Comparison of ENCODE assay signal across 16 cellular contexts in the genomic region with DNA sequence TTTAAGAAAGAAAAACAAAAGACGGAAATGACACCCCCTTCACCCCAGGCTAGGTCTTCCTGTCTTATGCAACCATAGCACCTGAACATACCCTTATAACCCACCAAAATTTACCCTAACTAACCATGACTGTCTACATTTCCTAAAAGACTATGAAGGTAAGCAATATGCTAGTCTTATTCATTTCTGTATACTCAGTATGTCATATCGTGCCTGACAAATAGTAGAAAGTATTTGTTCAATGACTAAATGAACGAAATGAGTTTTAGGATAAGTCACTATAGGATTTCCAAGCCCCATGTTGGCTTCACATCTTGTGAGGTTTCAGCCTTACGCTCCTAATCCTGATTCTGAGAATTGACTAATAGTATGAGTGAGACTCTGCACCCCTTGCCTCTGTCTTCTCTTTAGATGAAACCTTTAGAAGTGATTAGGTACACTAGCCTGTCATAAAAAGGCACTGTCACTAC. TPM values are rescaled to one million over a fixed set of nuclear protein-coding genes. Genes with fewer than 3 reads are reported as not detected.
DNase-seq lines count a peak whose midpoint lies in the region; ATAC-seq and TF ChIP-seq lines count a peak whose summit lies in the region.
"Had no signal": no experiment of that assay in that cellular context is flagged by ENCODE, and none has a peak within 500 bp of the region (broad histone marks: within the 10 kb centered on the region; RNA-seq: fewer than 3 reads in every experiment).

No MANE protein-coding gene starts in this region.

- no peak for DNase-seq in activated T-cell treated with anti-CD3 and anti-CD28 coated beads, Interleukin-2, amount 50 U/mL, for 4 hours
- no peak for DNase-seq in activated T-cell treated with anti-CD3 and anti-CD28 coated beads for 4 hours
- DNase-seq in activated CD4-positive, alpha-beta memory T cell treated with anti-CD3 and anti-CD28 coated beads, Interleukin-2, amount 10 ng/mL, durations not matched to agents 7 days and 5 days, result no peak
- DNase-seq in naive thymus-derived CD8-positive, alpha-beta T cell, result no peak
- DNase-seq in Calu3, result no peak
- no peak for DNase-seq in heart right ventricle
- no peak for DNase-seq in SIG-M5 (lab: John Stamatoyannopoulos, UW)
- DNase-seq: ACHN; activated CD4-positive, alpha-beta T cell treated with anti-CD3 and anti-CD28 coated beads, Interleukin-2, amount 50 U/mL, for 1 hour; endodermal cell; left cardiac atrium; NCI-H1417; SHP77; sigmoid colon; T-helper 9 cell had no signal

- peaks cover 0 to 91% (median 49%) of the 10 kb centered on the region in 9 donors for H3K36me3 ChIP-seq in heart right ventricle

- no peaks in the 10 kb centered on the region for H3K9me3 Mint-ChIP-seq in activated T-cell treated with anti-CD3 and anti-CD28 coated beads, Interleukin-2, amount 50 U/mL, for 4 hours
- H3K9me3 Mint-ChIP-seq in activated CD4-positive, alpha-beta memory T cell treated with anti-CD3 and anti-CD28 coated beads, Interleukin-2, amount 10 ng/mL, durations not matched to agents 7 days and 5 days, result no peaks in the 10 kb centered on the region
- H3K9me3 Mint-ChIP-seq in naive thymus-derived CD8-positive, alpha-beta T cell, result no peaks in the 10 kb centered on the region
- H3K9me3 Mint-ChIP-seq in Calu3 (ENCODE audit: low read depth, unreplicated experiment), result no peaks in the 10 kb centered on the region
- H3K9me3 Mint-ChIP-seq: endodermal cell had no signal

- H3K27me3 Mint-ChIP-seq in activated T-cell treated with anti-CD3 and anti-CD28 coated beads, Interleukin-2, amount 50 U/mL, for 4 hours (ENCODE audit: low read depth), result no peaks in the 10 kb centered on the region
- no peaks in the 10 kb centered on the region for H3K27me3 Mint-ChIP-seq in activated CD4-positive, alpha-beta memory T cell treated with anti-CD3 and anti-CD28 coated beads, Interleukin-2, amount 10 ng/mL, durations not matched to agents 7 days and 5 days
- no peaks in the 10 kb centered on the region for H3K27me3 Mint-ChIP-seq in naive thymus-derived CD8-positive, alpha-beta T cell
- H3K27me3 Mint-ChIP-seq in Calu3 (ENCODE audit: unreplicated experiment), result no peaks in the 10 kb centered on the region

- CTCF ChIA-PET in activated CD4-positive, alpha-beta memory T cell treated with anti-CD3 and anti-CD28 coated beads, Interleukin-2, amount 10 ng/mL, durations not matched to agents 7 days and 5 days (lab: Charles Lee), result interaction anchor here (0.8 to 0.9 kb wide), 2 partner anchors 17 to 31 kb away, joined by 3 read pairs; partner anchors contain the start of genes KARS1 and TERF2IP
- CTCF ChIA-PET in Calu3 (lab: Charles Lee), result no interaction called here

- peaks cover 51% of the 10 kb centered on the region for H3K36me3 Mint-ChIP-seq in activated T-cell treated with anti-CD3 and anti-CD28 coated beads, Interleukin-2, amount 50 U/mL, for 4 hours (ENCODE audit: insufficient read depth)
- peaks cover 66% of the 10 kb centered on the region for H3K36me3 Mint-ChIP-seq in activated CD4-positive, alpha-beta memory T cell treated with anti-CD3 and anti-CD28 coated beads, Interleukin-2, amount 10 ng/mL, durations not matched to agents 7 days and 5 days (ENCODE audit: low read depth)
- H3K36me3 Mint-ChIP-seq in naive thymus-derived CD8-positive, alpha-beta T cell, result peaks cover 4 to 86% (median 32%) of the 10 kb centered on the region in 3 donors
- peaks cover 64% of the 10 kb centered on the region for H3K36me3 Mint-ChIP-seq in Calu3 (ENCODE audit: insufficient read depth, unreplicated experiment)

- no peak overlapping the region for H3K4me3 ChIP-seq in heart right ventricle
- H3K4me3 ChIP-seq: sigmoid colon had no signal

- BruUV-seq in Calu3 (replicated peaks; lab: Mats Ljungman, UMichigan), result no TSS peak

- H3K4me3 Mint-ChIP-seq in activated T-cell treated with anti-CD3 and anti-CD28 coated beads, Interleukin-2, amount 50 U/mL, for 4 hours, result peak overlapping the region; percentile 6
- H3K4me3 Mint-ChIP-seq in activated CD4-positive, alpha-beta memory T cell treated with anti-CD3 and anti-CD28 coated beads, Interleukin-2, amount 10 ng/mL, durations not matched to agents 7 days and 5 days, result peak overlapping the region; percentile 26
- H3K4me3 Mint-ChIP-seq in naive thymus-derived CD8-positive, alpha-beta T cell, result peak overlapping the region in 5 of 10 donors; percentile 4 to 62 (median 18)
- H3K4me3 Mint-ChIP-seq in Calu3 (ENCODE audit: low read depth, unreplicated experiment), result no peak overlapping the region
- H3K4me3 Mint-ChIP-seq: endodermal cell had no signal

- no peaks in the 10 kb centered on the region for H3K27me3 ChIP-seq in heart right ventricle
- H3K27me3 ChIP-seq: sigmoid colon had no signal

- peak overlapping the region; percentile 89 for H3K27ac Mint-ChIP-seq in activated CD4-positive, alpha-beta memory T cell treated with anti-CD3 and anti-CD28 coated beads, Interleukin-2, amount 10 ng/mL, durations not matched to agents 7 days and 5 days
- H3K27ac Mint-ChIP-seq in naive thymus-derived CD8-positive, alpha-beta T cell, result peak overlapping the region in 8 of 10 donors; percentile 14 to 87 (median 83)
- H3K27ac Mint-ChIP-seq in Calu3 (ENCODE audit: unreplicated experiment), result no peak overlapping the region
- H3K27ac Mint-ChIP-seq: endodermal cell had no signal

- TF ChIP-seq CTCF in Calu3 (IDR thresholded peaks at IDR 0.05; ENCODE audit: unreplicated experiment), result no peak
- TF ChIP-seq CTCF in heart right ventricle (IDR thresholded peaks at IDR 0.05), result no peak

- H3K4me1 ChIP-seq in heart right ventricle, result peaks cover 0 to 19% (median 12%) of the 10 kb centered on the region in 9 donors

- WGBS in heart right ventricle, 2 donors, result 94 to 96% methylated on average over 4 of the region's 4 CpGs

- peak; percentile 85 for ATAC-seq in activated T-cell treated with anti-CD3 and anti-CD28 coated beads, Interleukin-2, amount 50 U/mL, for 4 hours
- ATAC-seq in HG02571 (IDR thresholded peaks at IDR 0.05; ENCODE audit: unreplicated experiment) (peak; percentile 52), heart right ventricle (no peak)
- ATAC-seq in naive thymus-derived CD8-positive, alpha-beta T cell, result peak in 1 of 2 donors; percentile 37
- ATAC-seq: left cardiac atrium had no signal

- H3K9me3 ChIP-seq in heart right ventricle, result no peaks in the 10 kb centered on the region
- H3K9me3 ChIP-seq: sigmoid colon had no signal

- peak overlapping the region in 1 of 10 donors; percentile 58 for H3K27ac ChIP-seq in heart right ventricle
- H3K27ac ChIP-seq: sigmoid colon had no signal

- POLR2A ChIA-PET in activated CD4-positive, alpha-beta memory T cell treated with anti-CD3 and anti-CD28 coated beads, Interleukin-2, amount 10 ng/mL, durations not matched to agents 7 days and 5 days (lab: Charles Lee), result interaction anchor here (1.1 kb wide), 2 partner anchors 31 to 32 kb away, joined by 4 to 6 read pairs; partner anchors contain the start of genes KARS1 and TERF2IP
- POLR2A ChIA-PET in naive thymus-derived CD8-positive, alpha-beta T cell (lab: Charles Lee), result interaction anchor here (1.0 kb wide), 1 partner anchor 32 kb away, joined by 5 read pairs; no protein-coding TSS in a partner anchor

- peaks cover 47% of the 10 kb centered on the region for H3K4me1 Mint-ChIP-seq in activated T-cell treated with anti-CD3 and anti-CD28 coated beads, Interleukin-2, amount 50 U/mL, for 4 hours (ENCODE audit: low read depth)
- peaks cover 53% of the 10 kb centered on the region for H3K4me1 Mint-ChIP-seq in activated CD4-positive, alpha-beta memory T cell treated with anti-CD3 and anti-CD28 coated beads, Interleukin-2, amount 10 ng/mL, durations not matched to agents 7 days and 5 days
- peaks cover 14 to 41% (median 28%) of the 10 kb centered on the region in 4 donors for H3K4me1 Mint-ChIP-seq in naive thymus-derived CD8-positive, alpha-beta T cell
- H3K4me1 Mint-ChIP-seq in Calu3 (ENCODE audit: low read depth, unreplicated experiment), result no peaks in the 10 kb centered on the region
- H3K4me1 Mint-ChIP-seq: endodermal cell had no signal

- intact Hi-C loops in Calu3 (cut with micrococcal nuclease; ENCODE audit: unreplicated experiment), result loop anchor here (5.0 kb wide), 1 partner anchor 49 kb away; the partner anchor contains the start of gene GABARAPL2
- intact Hi-C loops in heart right ventricle (cut with DNase I), result loop anchor here in 1 of 10 donors (10.0 kb wide), 1 partner anchor 102 kb away; no protein-coding TSS in a partner anchor

RNA-seq across cellular contexts. Expression of gene ADAT1, which starts 6.5 kb away (rescaled TPM):
- 10 to 100 TPM; 39.1 to 47.1 (median 40.1) TPM for total RNA-seq in activated T-cell treated with anti-CD3 and anti-CD28 coated beads, Interleukin-2, amount 50 U/mL, for 4 hours
- 10 to 100 TPM; 50.7 to 56.0 TPM for total RNA-seq in activated CD4-positive, alpha-beta memory T cell treated with anti-CD3 and anti-CD28 coated beads, Interleukin-2, amount 10 ng/mL, durations not matched to agents 7 days and 5 days
- total RNA-seq in naive thymus-derived CD8-positive, alpha-beta T cell, result 10 to 100 TPM; 66.6 to 69.6 TPM
- 10 to 100 TPM; 35.0 to 41.5 (median 39.8) TPM for polyA plus RNA-seq in naive thymus-derived CD8-positive, alpha-beta T cell
- 90.4 and 111 TPM in 2 replicates for total RNA-seq in Calu3 (2022)
- total RNA-seq in heart right ventricle, result 10 to 100 TPM; 14.3 to 30.6 (median 23.3) TPM
- polyA plus RNA-seq in heart right ventricle, result 1 to 10 TPM; 6.1 to 7.9 TPM

RNA-seq across cellular contexts. Expression of gene KARS1, which starts 30.9 kb away (rescaled TPM):
- 100 to 1,000 TPM; 345 to 390 (median 357) TPM for total RNA-seq in activated T-cell treated with anti-CD3 and anti-CD28 coated beads, Interleukin-2, amount 50 U/mL, for 4 hours
- 100 to 1,000 TPM; 169 to 170 TPM for total RNA-seq in activated CD4-positive, alpha-beta memory T cell treated with anti-CD3 and anti-CD28 coated beads, Interleukin-2, amount 10 ng/mL, durations not matched to agents 7 days and 5 days
- 100 to 1,000 TPM; 140 to 142 TPM for total RNA-seq in naive thymus-derived CD8-positive, alpha-beta T cell
- 100 to 1,000 TPM; 194 to 214 (median 209) TPM for polyA plus RNA-seq in naive thymus-derived CD8-positive, alpha-beta T cell
- total RNA-seq in Calu3 (2022) (198 and 207 TPM in 2 replicates), heart right ventricle (100 to 1,000 TPM; 123 to 145 (median 129) TPM)
- 100 to 1,000 TPM in 1 of 2 donors, 10 to 100 TPM in 1; 68.0 to 126 TPM for polyA plus RNA-seq in heart right ventricle

RNA-seq across cellular contexts. Expression of gene TERF2IP, which starts 31.0 kb away (rescaled TPM):
- total RNA-seq in activated T-cell treated with anti-CD3 and anti-CD28 coated beads, Interleukin-2, amount 50 U/mL, for 4 hours, result 100 to 1,000 TPM; 120 to 133 (median 128) TPM
- total RNA-seq in activated CD4-positive, alpha-beta memory T cell treated with anti-CD3 and anti-CD28 coated beads, Interleukin-2, amount 10 ng/mL, durations not matched to agents 7 days and 5 days, result 10 to 100 TPM; 92.7 to 96.2 TPM
- total RNA-seq in naive thymus-derived CD8-positive, alpha-beta T cell, result 10 to 100 TPM; 89.8 to 92.1 TPM
- 100 to 1,000 TPM in 2 of 3 donors, 10 to 100 TPM in 1; 96.4 to 137 (median 125) TPM for polyA plus RNA-seq in naive thymus-derived CD8-positive, alpha-beta T cell
- 45.3 and 48.3 TPM in 2 replicates for total RNA-seq in Calu3 (2022)
- total RNA-seq in heart right ventricle, result 10 to 100 TPM; 49.1 to 79.3 (median 64.5) TPM
- 10 to 100 TPM; 43.3 to 71.1 TPM for polyA plus RNA-seq in heart right ventricle

RNA-seq across cellular contexts. Expression of gene GABARAPL2, which starts 50.4 kb away (rescaled TPM):
- 10 to 100 TPM; 51.2 to 56.0 (median 53.7) TPM for total RNA-seq in activated T-cell treated with anti-CD3 and anti-CD28 coated beads, Interleukin-2, amount 50 U/mL, for 4 hours
- 10 to 100 TPM; 84.9 to 86.2 TPM for total RNA-seq in activated CD4-positive, alpha-beta memory T cell treated with anti-CD3 and anti-CD28 coated beads, Interleukin-2, amount 10 ng/mL, durations not matched to agents 7 days and 5 days
- 10 to 100 TPM; 76.5 to 84.6 TPM for total RNA-seq in naive thymus-derived CD8-positive, alpha-beta T cell
- 100 to 1,000 TPM; 226 to 291 (median 250) TPM for polyA plus RNA-seq in naive thymus-derived CD8-positive, alpha-beta T cell
- 112 and 123 TPM in 2 replicates for total RNA-seq in Calu3 (2022)
- 100 to 1,000 TPM; 177 to 262 (median 243) TPM for total RNA-seq in heart right ventricle
- polyA plus RNA-seq in heart right ventricle, result 100 to 1,000 TPM in 1 of 2 donors, 10 to 100 TPM in 1; 58.2 to 187 TPM

Comparison
In these comparisons a context has a peak if more than half of its experiments do, and no peak if none do; other contexts are left out.
1. ATAC-seq: peak in activated T-cell treated with anti-CD3 and anti-CD28 coated beads, Interleukin-2, amount 50 U/mL, for 4 hours (2 of 2) and HG02571 (single experiment); none in heart right ventricle (0 of 8).